Comparison of ENCODE assay signal across 15 cellular contexts in the genomic region with DNA sequence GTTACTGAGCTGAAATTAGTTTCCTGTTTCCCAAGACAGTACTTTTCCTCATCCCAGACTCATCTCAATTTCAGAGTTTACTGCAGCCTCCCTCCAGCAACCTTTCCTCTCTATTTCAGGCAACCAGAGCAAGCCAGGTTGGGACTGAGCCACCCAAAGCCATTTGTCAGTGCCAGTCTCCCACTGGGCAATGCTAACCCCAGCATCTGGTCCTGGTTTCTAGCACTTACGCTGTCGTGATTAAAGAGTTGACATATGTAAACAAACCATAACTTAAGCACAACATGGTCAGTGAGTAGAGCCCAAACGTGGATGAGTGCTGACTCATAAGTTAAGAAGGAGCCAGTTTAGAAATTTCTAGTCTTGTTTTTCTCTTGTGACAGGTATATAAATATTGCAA.
DNase-seq lines count a peak whose midpoint lies in the region; ATAC-seq and TF ChIP-seq lines count a peak whose summit lies in the region.
"Had no signal": no experiment of that assay in that cellular context is flagged by ENCODE, and none has a peak within 500 bp of the region (broad histone marks: within the 10 kb centered on the region; RNA-seq: fewer than 3 reads in every experiment).

No MANE protein-coding gene starts in this region.

- H3K36me3 ChIP-seq in left lung, result no peaks in the 10 kb centered on the region
- H3K36me3 ChIP-seq: thyroid gland had no signal

- H3K4me3 ChIP-seq in astrocyte of the spinal cord (ENCODE audit: low read depth, low read length) (no peak overlapping the region), left lung (no peak overlapping the region)
- H3K4me3 ChIP-seq: thyroid gland had no signal

- intact Hi-C loops in left lung (cut with DNase I), result no loop called here

- peak overlapping the region; percentile 71 for H3K27ac Mint-ChIP-seq in HFFc6
- H3K27ac Mint-ChIP-seq: CD4-positive, alpha-beta memory T cell had no signal

- H3K27me3 Mint-ChIP-seq in HFFc6 (ENCODE audit: insufficient read depth), result peaks cover 2% of the 10 kb centered on the region; the same call in 1 of the 2 replicates

- TF ChIP-seq CTCF in HFFc6 (IDR thresholded peaks at IDR 0.05) (no peak), astrocyte of the spinal cord (IDR thresholded peaks at IDR 0.05; ENCODE audit: low read depth, low read length) (no peak), left lung (IDR thresholded peaks at IDR 0.05) (no peak)

- no peaks in the 10 kb centered on the region for H3K9me3 Mint-ChIP-seq in HFFc6
- H3K9me3 Mint-ChIP-seq: activated T-cell treated with anti-CD3 and anti-CD28 coated beads, Interleukin-2, amount 50 U/mL, for 4 hours had no signal

- H3K27ac ChIP-seq in left lung, result no peak overlapping the region
- H3K27ac ChIP-seq: HL-60, thyroid gland had no signal

- ATAC-seq in left lung (peak; percentile 92), GM21515 (IDR thresholded peaks at IDR 0.05; ENCODE audit: unreplicated experiment) (no peak), GM21447 (IDR thresholded peaks at IDR 0.05; ENCODE audit: unreplicated experiment) (no peak)
- ATAC-seq: activated T-cell treated with anti-CD3 and anti-CD28 coated beads, Interleukin-2, amount 50 U/mL, for 4 hours had no signal

- peaks cover 0 to 3% of the 10 kb centered on the region in 2 donors for H3K4me1 ChIP-seq in left lung

- H3K4me1 Mint-ChIP-seq in HFFc6 (ENCODE audit: low read depth), result peaks cover 39% of the 10 kb centered on the region
- H3K4me1 Mint-ChIP-seq: CD4-positive, alpha-beta memory T cell had no signal

- no peaks in the 10 kb centered on the region for H3K27me3 ChIP-seq in left lung
- H3K27me3 ChIP-seq: thyroid gland had no signal

- in situ Hi-C loops in astrocyte of the spinal cord (cut with HindIII; ENCODE audit: low sequenced_read_pairs), result no loop called here

- DNase-seq in AG08396 (ENCODE audit: low spot score) (peak; percentile 71), HFFc6 (peak; percentile 80), astrocyte of the spinal cord (ENCODE audit: low read depth, low spot score) (peak; percentile 88), left lung (no peak), Kasumi-1 (lab: John Stamatoyannopoulos, UW) (no peak)
- no peak for DNase-seq in stimulated activated naive CD4-positive, alpha-beta T cell (lab: John Stamatoyannopoulos, UW)
- DNase-seq: activated T-cell treated with anti-CD3 and anti-CD28 coated beads, Interleukin-2, amount 50 U/mL, for 4 hours; CD4-positive, alpha-beta memory T cell; effector CD8-positive, alpha-beta T cell; H7; NCI-H2029 treated with DMSO at 0.1 percent for 48 hours; thyroid gland had no signal

- H3K4me3 Mint-ChIP-seq in HFFc6, result 0 out of 2 replicates have a peak overlapping the region, but pooled peaks have one; percentile 18
- H3K4me3 Mint-ChIP-seq: activated T-cell treated with anti-CD3 and anti-CD28 coated beads, Interleukin-2, amount 50 U/mL, for 4 hours; CD4-positive, alpha-beta memory T cell had no signal

- peaks cover 16% of the 10 kb centered on the region for H3K36me3 Mint-ChIP-seq in HFFc6 (ENCODE audit: low read depth)
- H3K36me3 Mint-ChIP-seq: CD4-positive, alpha-beta memory T cell had no signal

- H3K9me3 ChIP-seq in left lung, result no peaks in the 10 kb centered on the region
- H3K9me3 ChIP-seq: thyroid gland had no signal

Comparison
In these comparisons a context has a peak if more than half of its experiments do, and no peak if none do; other contexts are left out.
1. DNase-seq: peak in AG08396 (single experiment), HFFc6 (single experiment) and astrocyte of the spinal cord (single experiment); none in left lung (0 of 2), Kasumi-1 (0 of 2) and stimulated activated naive CD4-positive, alpha-beta T cell (0 of 6).